10 cellular contexts compared by ENCODE assay signal in the genomic region with DNA sequence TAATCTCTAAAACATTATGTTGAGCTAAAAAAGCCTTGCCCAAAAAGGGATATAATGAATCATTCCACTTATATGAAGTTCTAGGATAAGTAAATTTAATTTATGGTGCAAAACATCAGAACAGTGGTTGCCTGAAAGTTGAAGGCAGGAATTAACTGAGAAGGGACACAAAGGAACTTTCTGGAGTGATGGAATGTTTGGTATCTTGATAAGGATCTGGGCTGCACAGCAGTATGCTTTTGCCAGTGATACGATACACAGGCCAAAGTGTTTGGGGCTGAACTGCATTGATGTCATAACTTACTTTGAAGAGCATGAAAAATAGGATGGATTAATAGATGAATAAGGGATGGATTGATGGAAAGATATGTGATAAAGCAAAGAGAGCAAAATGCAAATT.
"Had no signal": no experiment of that assay in that cellular context is flagged by ENCODE, and none has a peak within 500 bp of the region (broad histone marks: within the 10 kb centered on the region; RNA-seq: fewer than 3 reads in every experiment).

No MANE protein-coding gene starts in this region.

- H3K4me3 ChIP-seq: hepatocyte, skin epidermis, tibial artery had no signal

- H3K4me2 ChIP-seq: hepatocyte had no signal

- H3K9me3 ChIP-seq: neutrophil, tibial artery had no signal

- H3K79me2 ChIP-seq: hepatocyte had no signal

- DNase-seq: activated B cell treated with CpG ODN at 0.5 μM for 24 hours; activated CD4-positive, alpha-beta T cell treated with anti-CD3 and anti-CD28 coated beads, Interleukin-2, amount 10 ng/mL, durations not matched to agents 24 days and 14 days; activated CD8-positive, alpha-beta memory T cell treated with anti-CD3 and anti-CD28 coated beads for 24 hours; activated naive CD4-positive, alpha-beta T cell treated with anti-CD3 and anti-CD28 coated beads for 36 hours; naive B cell; posterior cingulate gyrus; tibial artery had no signal

- H3K36me3 ChIP-seq: neutrophil, tibial artery had no signal

- H2AFZ ChIP-seq: hepatocyte had no signal

- H3K27me3 ChIP-seq: hepatocyte, tibial artery had no signal

- H3K27ac ChIP-seq: hepatocyte, neutrophil, skin epidermis, tibial artery had no signal
